ENCODE assay signal across 1 cellular context in genomic region chr10:121368347-121369025, GRCh38.
A peak's percentile ranks its signal among the peaks of the same experiment; 100 is the strongest.
TF ChIP-seq lines count a peak whose summit lies in the region.

No MANE protein-coding gene starts in this region.

TF ChIP-seq in HepG2, 621 proteins besides CTCF, POLR2A, EP300 and RAD21 (continued from another document and continues in another):
- TF ChIP-seq ZNF563 (CRISPR knock-in tag; IDR thresholded peaks at IDR 0.05) (no peak), PREB (CRISPR knock-in tag; IDR thresholded peaks at IDR 0.05) (no peak), ZNF841 (CRISPR knock-in tag; IDR thresholded peaks at IDR 0.05; ENCODE audit: borderline replicate concordance) (no peak), HNRNPL (IDR thresholded peaks at IDR 0.05; ENCODE audit: low read depth, low read length) (no peak), ZBTB10 (CRISPR knock-in tag; IDR thresholded peaks at IDR 0.05; ENCODE audit: borderline replicate concordance) (no peak), ZNF572 (CRISPR knock-in tag; IDR thresholded peaks at IDR 0.05) (no peak), POLR2G (IDR thresholded peaks at IDR 0.05; ENCODE audit: low read depth, low read length) (no peak), ETV6 (CRISPR knock-in tag; conservative IDR thresholded peaks at IDR 0.05) (no peak), TBL1XR1 (IDR thresholded peaks at IDR 0.05; ENCODE audit: borderline replicate concordance, low read length, partially characterized antibody) (no peak), TEAD3 (CRISPR knock-in tag; optimal IDR thresholded peaks at IDR 0.05; ENCODE audit: borderline replicate concordance) (peak; percentile 88), KLF9 (CRISPR knock-in tag; IDR thresholded peaks at IDR 0.05; ENCODE audit: low read depth) (no peak), PCBP1 (IDR thresholded peaks at IDR 0.05; ENCODE audit: borderline replicate concordance, low read depth, low read length) (no peak), ZNF749 (CRISPR knock-in tag; IDR thresholded peaks at IDR 0.05; ENCODE audit: borderline replicate concordance) (no peak), IKZF5 (CRISPR knock-in tag; IDR thresholded peaks at IDR 0.05) (no peak), SOX6 (IDR thresholded peaks at IDR 0.05) (no peak), SOX6 (CRISPR knock-in tag; IDR thresholded peaks at IDR 0.05) (peak; percentile 31; the same call in 1 of the 2 replicates), ZNF614 (CRISPR knock-in tag; IDR thresholded peaks at IDR 0.05; ENCODE audit: borderline replicate concordance) (0 out of 2 replicates have a peak, but pooled peaks have one; percentile 21), YEATS2 (CRISPR knock-in tag; IDR thresholded peaks at IDR 0.05; ENCODE audit: borderline replicate concordance) (no peak), CCDC6 (CRISPR knock-in tag; IDR thresholded peaks at IDR 0.05) (no peak), ZNF879 (CRISPR knock-in tag; IDR thresholded peaks at IDR 0.05) (no peak), ZNF530 (CRISPR knock-in tag; IDR thresholded peaks at IDR 0.05; ENCODE audit: low read depth) (no peak), ZNF547 (CRISPR knock-in tag; IDR thresholded peaks at IDR 0.05) (no peak), ETV5 (CRISPR knock-in tag; IDR thresholded peaks at IDR 0.05; ENCODE audit: borderline replicate concordance) (no peak), CENPX (CRISPR knock-in tag; IDR thresholded peaks at IDR 0.05) (no peak), ZNF101 (CRISPR knock-in tag; IDR thresholded peaks at IDR 0.05; ENCODE audit: borderline replicate concordance, low read depth) (no peak), HMGXB4 (CRISPR knock-in tag; IDR thresholded peaks at IDR 0.05; ENCODE audit: borderline replicate concordance in 1 of 2, low read depth in 1 of 2) (no peak), E2F1 (CRISPR knock-in tag; IDR thresholded peaks at IDR 0.05) (no peak), PPARG (CRISPR knock-in tag; conservative IDR thresholded peaks at IDR 0.05) (no peak), ZBTB3 (CRISPR knock-in tag; IDR thresholded peaks at IDR 0.05; ENCODE audit: borderline replicate concordance, low read depth) (no peak)
- TF ChIP-seq, protein P1, sequence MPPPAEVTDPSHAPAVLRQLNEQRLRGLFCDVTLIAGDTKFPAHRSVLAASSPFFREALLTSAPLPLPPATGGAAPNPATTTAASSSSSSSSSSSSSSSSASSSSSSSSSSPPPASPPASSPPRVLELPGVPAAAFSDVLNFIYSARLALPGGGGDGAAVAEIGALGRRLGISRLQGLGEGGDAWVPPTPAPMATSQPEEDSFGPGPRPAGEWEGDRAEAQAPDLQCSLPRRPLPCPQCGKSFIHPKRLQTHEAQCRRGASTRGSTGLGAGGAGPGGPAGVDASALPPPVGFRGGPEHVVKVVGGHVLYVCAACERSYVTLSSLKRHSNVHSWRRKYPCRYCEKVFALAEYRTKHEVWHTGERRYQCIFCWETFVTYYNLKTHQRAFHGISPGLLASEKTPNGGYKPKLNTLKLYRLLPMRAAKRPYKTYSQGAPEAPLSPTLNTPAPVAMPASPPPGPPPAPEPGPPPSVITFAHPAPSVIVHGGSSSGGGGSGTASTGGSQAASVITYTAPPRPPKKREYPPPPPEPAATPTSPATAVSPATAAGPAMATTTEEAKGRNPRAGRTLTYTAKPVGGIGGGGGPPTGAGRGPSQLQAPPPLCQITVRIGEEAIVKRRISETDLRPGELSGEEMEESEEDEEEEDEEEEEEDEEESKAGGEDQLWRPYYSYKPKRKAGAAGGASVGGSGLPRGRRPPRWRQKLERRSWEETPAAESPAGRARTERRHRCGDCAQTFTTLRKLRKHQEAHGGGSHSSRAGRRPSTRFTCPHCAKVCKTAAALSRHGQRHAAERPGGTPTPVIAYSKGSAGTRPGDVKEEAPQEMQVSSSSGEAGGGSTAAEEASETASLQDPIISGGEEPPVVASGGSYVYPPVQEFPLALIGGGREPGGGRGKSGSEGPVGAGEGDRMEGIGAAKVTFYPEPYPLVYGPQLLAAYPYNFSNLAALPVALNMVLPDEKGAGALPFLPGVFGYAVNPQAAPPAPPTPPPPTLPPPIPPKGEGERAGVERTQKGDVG (CRISPR knock-in tag; IDR thresholded peaks at IDR 0.05; ENCODE audit: borderline replicate concordance): no peak
- TF ChIP-seq, protein P2, sequence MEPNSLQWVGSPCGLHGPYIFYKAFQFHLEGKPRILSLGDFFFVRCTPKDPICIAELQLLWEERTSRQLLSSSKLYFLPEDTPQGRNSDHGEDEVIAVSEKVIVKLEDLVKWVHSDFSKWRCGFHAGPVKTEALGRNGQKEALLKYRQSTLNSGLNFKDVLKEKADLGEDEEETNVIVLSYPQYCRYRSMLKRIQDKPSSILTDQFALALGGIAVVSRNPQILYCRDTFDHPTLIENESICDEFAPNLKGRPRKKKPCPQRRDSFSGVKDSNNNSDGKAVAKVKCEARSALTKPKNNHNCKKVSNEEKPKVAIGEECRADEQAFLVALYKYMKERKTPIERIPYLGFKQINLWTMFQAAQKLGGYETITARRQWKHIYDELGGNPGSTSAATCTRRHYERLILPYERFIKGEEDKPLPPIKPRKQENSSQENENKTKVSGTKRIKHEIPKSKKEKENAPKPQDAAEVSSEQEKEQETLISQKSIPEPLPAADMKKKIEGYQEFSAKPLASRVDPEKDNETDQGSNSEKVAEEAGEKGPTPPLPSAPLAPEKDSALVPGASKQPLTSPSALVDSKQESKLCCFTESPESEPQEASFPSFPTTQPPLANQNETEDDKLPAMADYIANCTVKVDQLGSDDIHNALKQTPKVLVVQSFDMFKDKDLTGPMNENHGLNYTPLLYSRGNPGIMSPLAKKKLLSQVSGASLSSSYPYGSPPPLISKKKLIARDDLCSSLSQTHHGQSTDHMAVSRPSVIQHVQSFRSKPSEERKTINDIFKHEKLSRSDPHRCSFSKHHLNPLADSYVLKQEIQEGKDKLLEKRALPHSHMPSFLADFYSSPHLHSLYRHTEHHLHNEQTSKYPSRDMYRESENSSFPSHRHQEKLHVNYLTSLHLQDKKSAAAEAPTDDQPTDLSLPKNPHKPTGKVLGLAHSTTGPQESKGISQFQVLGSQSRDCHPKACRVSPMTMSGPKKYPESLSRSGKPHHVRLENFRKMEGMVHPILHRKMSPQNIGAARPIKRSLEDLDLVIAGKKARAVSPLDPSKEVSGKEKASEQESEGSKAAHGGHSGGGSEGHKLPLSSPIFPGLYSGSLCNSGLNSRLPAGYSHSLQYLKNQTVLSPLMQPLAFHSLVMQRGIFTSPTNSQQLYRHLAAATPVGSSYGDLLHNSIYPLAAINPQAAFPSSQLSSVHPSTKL (CRISPR knock-in tag; IDR thresholded peaks at IDR 0.05): peak; percentile 32
- TF ChIP-seq, protein P3, sequence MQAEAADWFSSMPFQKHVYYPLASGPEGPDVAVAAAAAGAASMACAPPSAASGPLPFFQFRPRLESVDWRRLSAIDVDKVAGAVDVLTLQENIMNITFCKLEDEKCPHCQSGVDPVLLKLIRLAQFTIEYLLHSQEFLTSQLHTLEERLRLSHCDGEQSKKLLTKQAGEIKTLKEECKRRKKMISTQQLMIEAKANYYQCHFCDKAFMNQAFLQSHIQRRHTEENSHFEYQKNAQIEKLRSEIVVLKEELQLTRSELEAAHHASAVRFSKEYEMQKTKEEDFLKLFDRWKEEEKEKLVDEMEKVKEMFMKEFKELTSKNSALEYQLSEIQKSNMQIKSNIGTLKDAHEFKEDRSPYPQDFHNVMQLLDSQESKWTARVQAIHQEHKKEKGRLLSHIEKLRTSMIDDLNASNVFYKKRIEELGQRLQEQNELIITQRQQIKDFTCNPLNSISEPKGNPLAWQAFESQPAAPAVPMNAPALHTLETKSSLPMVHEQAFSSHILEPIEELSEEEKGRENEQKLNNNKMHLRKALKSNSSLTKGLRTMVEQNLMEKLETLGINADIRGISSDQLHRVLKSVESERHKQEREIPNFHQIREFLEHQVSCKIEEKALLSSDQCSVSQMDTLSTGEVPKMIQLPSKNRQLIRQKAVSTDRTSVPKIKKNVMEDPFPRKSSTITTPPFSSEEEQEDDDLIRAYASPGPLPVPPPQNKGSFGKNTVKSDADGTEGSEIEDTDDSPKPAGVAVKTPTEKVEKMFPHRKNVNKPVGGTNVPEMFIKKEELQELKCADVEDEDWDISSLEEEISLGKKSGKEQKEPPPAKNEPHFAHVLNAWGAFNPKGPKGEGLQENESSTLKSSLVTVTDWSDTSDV (CRISPR knock-in tag; IDR thresholded peaks at IDR 0.05): no peak
- TF ChIP-seq, protein P4, sequence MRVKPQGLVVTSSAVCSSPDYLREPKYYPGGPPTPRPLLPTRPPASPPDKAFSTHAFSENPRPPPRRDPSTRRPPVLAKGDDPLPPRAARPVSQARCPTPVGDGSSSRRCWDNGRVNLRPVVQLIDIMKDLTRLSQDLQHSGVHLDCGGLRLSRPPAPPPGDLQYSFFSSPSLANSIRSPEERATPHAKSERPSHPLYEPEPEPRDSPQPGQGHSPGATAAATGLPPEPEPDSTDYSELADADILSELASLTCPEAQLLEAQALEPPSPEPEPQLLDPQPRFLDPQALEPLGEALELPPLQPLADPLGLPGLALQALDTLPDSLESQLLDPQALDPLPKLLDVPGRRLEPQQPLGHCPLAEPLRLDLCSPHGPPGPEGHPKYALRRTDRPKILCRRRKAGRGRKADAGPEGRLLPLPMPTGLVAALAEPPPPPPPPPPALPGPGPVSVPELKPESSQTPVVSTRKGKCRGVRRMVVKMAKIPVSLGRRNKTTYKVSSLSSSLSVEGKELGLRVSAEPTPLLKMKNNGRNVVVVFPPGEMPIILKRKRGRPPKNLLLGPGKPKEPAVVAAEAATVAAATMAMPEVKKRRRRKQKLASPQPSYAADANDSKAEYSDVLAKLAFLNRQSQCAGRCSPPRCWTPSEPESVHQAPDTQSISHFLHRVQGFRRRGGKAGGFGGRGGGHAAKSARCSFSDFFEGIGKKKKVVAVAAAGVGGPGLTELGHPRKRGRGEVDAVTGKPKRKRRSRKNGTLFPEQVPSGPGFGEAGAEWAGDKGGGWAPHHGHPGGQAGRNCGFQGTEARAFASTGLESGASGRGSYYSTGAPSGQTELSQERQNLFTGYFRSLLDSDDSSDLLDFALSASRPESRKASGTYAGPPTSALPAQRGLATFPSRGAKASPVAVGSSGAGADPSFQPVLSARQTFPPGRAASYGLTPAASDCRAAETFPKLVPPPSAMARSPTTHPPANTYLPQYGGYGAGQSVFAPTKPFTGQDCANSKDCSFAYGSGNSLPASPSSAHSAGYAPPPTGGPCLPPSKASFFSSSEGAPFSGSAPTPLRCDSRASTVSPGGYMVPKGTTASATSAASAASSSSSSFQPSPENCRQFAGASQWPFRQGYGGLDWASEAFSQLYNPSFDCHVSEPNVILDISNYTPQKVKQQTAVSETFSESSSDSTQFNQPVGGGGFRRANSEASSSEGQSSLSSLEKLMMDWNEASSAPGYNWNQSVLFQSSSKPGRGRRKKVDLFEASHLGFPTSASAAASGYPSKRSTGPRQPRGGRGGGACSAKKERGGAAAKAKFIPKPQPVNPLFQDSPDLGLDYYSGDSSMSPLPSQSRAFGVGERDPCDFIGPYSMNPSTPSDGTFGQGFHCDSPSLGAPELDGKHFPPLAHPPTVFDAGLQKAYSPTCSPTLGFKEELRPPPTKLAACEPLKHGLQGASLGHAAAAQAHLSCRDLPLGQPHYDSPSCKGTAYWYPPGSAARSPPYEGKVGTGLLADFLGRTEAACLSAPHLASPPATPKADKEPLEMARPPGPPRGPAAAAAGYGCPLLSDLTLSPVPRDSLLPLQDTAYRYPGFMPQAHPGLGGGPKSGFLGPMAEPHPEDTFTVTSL (CRISPR knock-in tag; IDR thresholded peaks at IDR 0.05; ENCODE audit: borderline replicate concordance): peak; percentile 43; the same call in 1 of the 2 replicates
